Comparison of ENCODE assay signal across 16 cellular contexts in genomic region chr17:35730400-35731005, GRCh38. TPM values are rescaled to one million over a fixed set of nuclear protein-coding genes. Genes with fewer than 3 reads are reported as not detected.
DNase-seq lines count a peak whose midpoint lies in the region; ATAC-seq and TF ChIP-seq lines count a peak whose summit lies in the region.
"Had no signal": no experiment of that assay in that cellular context is flagged by ENCODE, and none has a peak within 500 bp of the region (broad histone marks: within the 10 kb centered on the region; RNA-seq: fewer than 3 reads in every experiment).

No MANE protein-coding gene starts in this region.

- H3K9me3 Mint-ChIP-seq in activated T-cell treated with anti-CD3 and anti-CD28 coated beads, Interleukin-2, amount 50 U/mL, for 4 hours = no peaks in the 10 kb centered on the region
- H3K9me3 Mint-ChIP-seq in IgD-negative memory B cell (no peaks in the 10 kb centered on the region), endothelial cell (ENCODE audit: unreplicated experiment) (no peaks in the 10 kb centered on the region)

- H2AFZ ChIP-seq in smooth muscle cell (ENCODE audit: low read depth) = no peak overlapping the region

- TF ChIP-seq CTCF in endothelial cell (IDR thresholded peaks at IDR 0.05; ENCODE audit: unreplicated experiment) (no peak), smooth muscle cell (IDR thresholded peaks at IDR 0.05; ENCODE audit: borderline replicate concordance, insufficient read depth, poor library complexity, severe bottlenecking) (no peak)

- H3K79me2 ChIP-seq in smooth muscle cell (ENCODE audit: low read depth) = no peaks in the 10 kb centered on the region

- H3K4me3 ChIP-seq in smooth muscle cell = no peak overlapping the region

- no peak overlapping the region for H3K9ac ChIP-seq in smooth muscle cell (ENCODE audit: low read depth)

- peaks cover 30% of the 10 kb centered on the region for H3K4me1 ChIP-seq in smooth muscle cell (ENCODE audit: low read depth)

- H3K27me3 Mint-ChIP-seq in activated T-cell treated with anti-CD3 and anti-CD28 coated beads, Interleukin-2, amount 50 U/mL, for 4 hours (ENCODE audit: low read depth) = no peaks in the 10 kb centered on the region
- H3K27me3 Mint-ChIP-seq in IgD-negative memory B cell (peaks cover 16% of the 10 kb centered on the region), endothelial cell (ENCODE audit: unreplicated experiment) (peaks cover 11% of the 10 kb centered on the region)

- H3K36me3 Mint-ChIP-seq in activated T-cell treated with anti-CD3 and anti-CD28 coated beads, Interleukin-2, amount 50 U/mL, for 4 hours (ENCODE audit: insufficient read depth) = peaks cover 17% of the 10 kb centered on the region
- H3K36me3 Mint-ChIP-seq in IgD-negative memory B cell (peaks cover 18% of the 10 kb centered on the region), endothelial cell (ENCODE audit: low read depth, unreplicated experiment) (peaks cover 13% of the 10 kb centered on the region)

- peaks cover 14% of the 10 kb centered on the region for H4K20me1 ChIP-seq in smooth muscle cell (ENCODE audit: low read depth)

- 63% methylated on average over 10 of the region's 10 CpGs for WGBS in smooth muscle cell (ENCODE audit: low lambda C conversion rate)

- no peak for ATAC-seq in activated T-cell treated with anti-CD3 and anti-CD28 coated beads, Interleukin-2, amount 50 U/mL, for 4 hours
- no peak for ATAC-seq in HG03097 (IDR thresholded peaks at IDR 0.05; ENCODE audit: low FRiP score, unreplicated experiment)
- no peak for ATAC-seq in HG03095 (IDR thresholded peaks at IDR 0.05; ENCODE audit: unreplicated experiment)
- no peak for ATAC-seq in GM21576 (IDR thresholded peaks at IDR 0.05; ENCODE audit: unreplicated experiment)

- no peaks in the 10 kb centered on the region for H3K27me3 ChIP-seq in smooth muscle cell (ENCODE audit: low read depth)

- no peaks in the 10 kb centered on the region for H3K9me3 ChIP-seq in smooth muscle cell (replicated peaks; ENCODE audit: low read depth)
- H3K9me3 ChIP-seq: transverse colon had no signal

- H3K36me3 ChIP-seq in smooth muscle cell (ENCODE audit: low read depth) = no peaks in the 10 kb centered on the region

- no peak for DNase-seq in activated T-cell treated with anti-CD3 and anti-CD28 coated beads, Interleukin-2, amount 50 U/mL, for 4 hours
- DNase-seq in activated T-cell treated with anti-CD3 and anti-CD28 coated beads for 4 hours (no peak), endothelial cell (ENCODE audit: low spot score) (no peak), smooth muscle cell (lab: John Stamatoyannopoulos, UW; ENCODE audit: unreplicated experiment) (no peak)
- DNase-seq: activated CD8-positive, alpha-beta memory T cell treated with anti-CD3 and anti-CD28 coated beads for 24 hours; NCI-H187 treated with DMSO at 0.1 percent for 48 hours; stimulated activated CD4-positive, alpha-beta T cell treated with anti-CD3 and anti-CD28 coated beads, Interleukin-15, amount 100 ng/mL, for 24 hours; T-helper 9 cell; transverse colon had no signal

- no peak overlapping the region for H3K27ac ChIP-seq in smooth muscle cell (ENCODE audit: low read depth)
- H3K27ac ChIP-seq: transverse colon had no signal

- peaks cover 17% of the 10 kb centered on the region for H3K4me1 Mint-ChIP-seq in activated T-cell treated with anti-CD3 and anti-CD28 coated beads, Interleukin-2, amount 50 U/mL, for 4 hours (ENCODE audit: low read depth)
- H3K4me1 Mint-ChIP-seq in IgD-negative memory B cell (peaks cover 0 to 11% (median 10%) of the 10 kb centered on the region in 3 donors), endothelial cell (ENCODE audit: unreplicated experiment) (peaks cover 9% of the 10 kb centered on the region)

- no peak overlapping the region for H3K27ac Mint-ChIP-seq in IgD-negative memory B cell
- no peak overlapping the region for H3K27ac Mint-ChIP-seq in endothelial cell (ENCODE audit: unreplicated experiment)

- H3F3A ChIP-seq in smooth muscle cell (ENCODE audit: low read depth) = peaks cover 19% of the 10 kb centered on the region

- peak overlapping the region; percentile 82 for H3K4me3 Mint-ChIP-seq in activated T-cell treated with anti-CD3 and anti-CD28 coated beads, Interleukin-2, amount 50 U/mL, for 4 hours
- H3K4me3 Mint-ChIP-seq in IgD-negative memory B cell (peak overlapping the region in 3 of 4 donors; percentile 65 to 87 (median 82)), endothelial cell (ENCODE audit: unreplicated experiment) (peak overlapping the region; percentile 82)

- H3K4me2 ChIP-seq in smooth muscle cell = peak overlapping the region; percentile 96

RNA-seq across cellular contexts. Expression of gene RASL10B, which starts 0.9 kb away (rescaled TPM):
- total RNA-seq in activated T-cell treated with anti-CD3 and anti-CD28 coated beads, Interleukin-2, amount 50 U/mL, for 4 hours = 1 to 10 TPM; 2.6 to 4.3 (median 3.7) TPM
- polyA plus RNA-seq in IgD-negative memory B cell = not detected
- total RNA-seq in endothelial cell (ENCODE audit: unreplicated experiment) = 1.7 TPM
- 6.8 and 8.2 TPM in 2 replicates for total RNA-seq in smooth muscle cell
- polyA plus RNA-seq in smooth muscle cell = 11.0 and 18.6 TPM in 2 replicates
- total RNA-seq: GM12878 had no signal
- polyA plus RNA-seq: GM12878 had no signal

RNA-seq across cellular contexts. Expression of gene GAS2L2, which starts 22.5 kb away (rescaled TPM):
- under 1 TPM in 1 of 3 donors, not detected in 2; 0.05 TPM for total RNA-seq in activated T-cell treated with anti-CD3 and anti-CD28 coated beads, Interleukin-2, amount 50 U/mL, for 4 hours
- not detected for polyA plus RNA-seq in IgD-negative memory B cell
- 0.10 TPM for total RNA-seq in endothelial cell (ENCODE audit: unreplicated experiment)
- not detected in 2 replicates for total RNA-seq in smooth muscle cell
- polyA plus RNA-seq in smooth muscle cell = not detected in 2 replicates
- total RNA-seq: fibroblast of lung, GM12878, transverse colon had no signal
- polyA plus RNA-seq: fibroblast of lung had no signal

RNA-seq across cellular contexts. Expression of gene C17orf50, which starts 30.2 kb away (rescaled TPM):
- not detected for total RNA-seq in activated T-cell treated with anti-CD3 and anti-CD28 coated beads, Interleukin-2, amount 50 U/mL, for 4 hours
- polyA plus RNA-seq in IgD-negative memory B cell = not detected
- 0.90 TPM for total RNA-seq in endothelial cell (ENCODE audit: unreplicated experiment)
- total RNA-seq in smooth muscle cell = not detected in 2 replicates
- 0.33 TPM in 1 of 2 replicates, not detected in the other for polyA plus RNA-seq in smooth muscle cell
- total RNA-seq: fibroblast of lung, GM12878, lung microvascular endothelial cell, transverse colon had no signal
- polyA plus RNA-seq: fibroblast of lung had no signal
